ENCODE assay signal across 11 cellular contexts in genomic region chr3:46214751-46215352, GRCh38. TPM values are rescaled to one million over a fixed set of nuclear protein-coding genes. Genes with fewer than 3 reads are reported as not detected.
DNase-seq lines count a peak whose midpoint lies in the region; ATAC-seq and TF ChIP-seq lines count a peak whose summit lies in the region.
"Had no signal": no experiment of that assay in that cellular context is flagged by ENCODE, and none has a peak within 500 bp of the region (broad histone marks: within the 10 kb centered on the region; RNA-seq: fewer than 3 reads in every experiment).

No MANE protein-coding gene starts in this region.

- intact Hi-C loops in vagina (cut with DNase I): no loop called here
- intact Hi-C loops in CD4-positive, alpha-beta T cell (cut with DNase I, micrococcal nuclease): loop anchor here in 1 of 2 experiments (10.0 kb wide), 1 partner anchor 120 kb away; no protein-coding TSS in a partner anchor

- peak in 2 of 3 experiments; percentile 16 to 75 for DNase-seq in NCI-H1417 (lab: John Stamatoyannopoulos, UW)
- no peak for DNase-seq in NCI-H1417 treated with DMSO at 0.1 percent for 48 hours (lab: John Stamatoyannopoulos, UW)
- DNase-seq in M059J (ENCODE audit: low read depth): peak; percentile 35
- DNase-seq in activated CD4-positive, alpha-beta memory T cell treated with anti-CD3 and anti-CD28 coated beads, Interleukin-2, amount 10 ng/mL, durations not matched to agents 7 days and 5 days: peak; percentile 43
- DNase-seq in neural crest cell (ENCODE audit: low read depth, low spot score): no peak
- DNase-seq in vagina (ENCODE audit: extremely low spot score in 2 of 2): no peak
- DNase-seq in CD4-positive, alpha-beta T cell: no peak
- no peak for DNase-seq in activated gamma-delta T cell treated with Interleukin-2 at 50 U/mL for 16 hours

- H3K27ac Mint-ChIP-seq in activated CD4-positive, alpha-beta memory T cell treated with anti-CD3 and anti-CD28 coated beads, Interleukin-2, amount 10 ng/mL, durations not matched to agents 7 days and 5 days: no peak overlapping the region
- no peak overlapping the region for H3K27ac Mint-ChIP-seq in neural crest cell (ENCODE audit: unreplicated experiment)
- H3K27ac Mint-ChIP-seq in CD4-positive, alpha-beta T cell: no peak overlapping the region
- H3K27ac Mint-ChIP-seq: T-helper 2 cell treated with Interferon-gamma antibody and Interleukin-4, amounts not matched to agents 5 μg/mL and 100 μg/mL, for 36 hours had no signal

- H3K27me3 Mint-ChIP-seq in activated CD4-positive, alpha-beta memory T cell treated with anti-CD3 and anti-CD28 coated beads, Interleukin-2, amount 10 ng/mL, durations not matched to agents 7 days and 5 days: peaks cover 20% of the 10 kb centered on the region
- peaks cover 7% of the 10 kb centered on the region for H3K27me3 Mint-ChIP-seq in neural crest cell (ENCODE audit: low read depth)
- H3K27me3 Mint-ChIP-seq in CD4-positive, alpha-beta T cell: no peaks in the 10 kb centered on the region

- H3K4me3 Mint-ChIP-seq in activated CD4-positive, alpha-beta memory T cell treated with anti-CD3 and anti-CD28 coated beads, Interleukin-2, amount 10 ng/mL, durations not matched to agents 7 days and 5 days: no peak overlapping the region
- H3K4me3 Mint-ChIP-seq in neural crest cell: no peak overlapping the region
- H3K4me3 Mint-ChIP-seq in CD4-positive, alpha-beta T cell: no peak overlapping the region
- H3K4me3 Mint-ChIP-seq: T-helper 2 cell treated with Interferon-gamma antibody and Interleukin-4, amounts not matched to agents 5 μg/mL and 100 μg/mL, for 36 hours had no signal

- H3K4me1 ChIP-seq in vagina: no peaks in the 10 kb centered on the region
- H3K4me1 ChIP-seq: parathyroid adenoma had no signal

- CTCF ChIA-PET in activated CD4-positive, alpha-beta memory T cell treated with anti-CD3 and anti-CD28 coated beads, Interleukin-2, amount 10 ng/mL, durations not matched to agents 7 days and 5 days (lab: Charles Lee): interaction anchor here (0.8 to 7.2 kb wide), 6 partner anchors 9 to 193 kb away, joined by 3 to 135 read pairs (median 4); partner anchors contain the start of genes CCR5 and CCRL2
- CTCF ChIA-PET in CD4-positive, alpha-beta T cell (lab: Charles Lee): no interaction called here

- POLR2A ChIA-PET in activated CD4-positive, alpha-beta memory T cell treated with anti-CD3 and anti-CD28 coated beads, Interleukin-2, amount 10 ng/mL, durations not matched to agents 7 days and 5 days (lab: Charles Lee): interaction anchor here (0.9 to 4.9 kb wide), 5 partner anchors 84 to 156 kb away, joined by 3 to 92 read pairs (median 4); partner anchors contain the start of gene CCR5
- POLR2A ChIA-PET in CD4-positive, alpha-beta T cell (lab: Charles Lee): no interaction called here

- peaks cover 6% of the 10 kb centered on the region for H3K9me3 Mint-ChIP-seq in activated CD4-positive, alpha-beta memory T cell treated with anti-CD3 and anti-CD28 coated beads, Interleukin-2, amount 10 ng/mL, durations not matched to agents 7 days and 5 days
- peaks cover 11% of the 10 kb centered on the region for H3K9me3 Mint-ChIP-seq in neural crest cell
- no peaks in the 10 kb centered on the region for H3K9me3 Mint-ChIP-seq in CD4-positive, alpha-beta T cell

- no peaks in the 10 kb centered on the region for H3K27me3 ChIP-seq in vagina
- no peaks in the 10 kb centered on the region for H3K27me3 ChIP-seq in CD4-positive, alpha-beta T cell (ENCODE audit: control insufficient read depth, insufficient read depth, low read length)

- peaks cover 22% of the 10 kb centered on the region for H3K36me3 Mint-ChIP-seq in activated CD4-positive, alpha-beta memory T cell treated with anti-CD3 and anti-CD28 coated beads, Interleukin-2, amount 10 ng/mL, durations not matched to agents 7 days and 5 days (ENCODE audit: low read depth)
- H3K36me3 Mint-ChIP-seq in neural crest cell (ENCODE audit: low read depth): no peaks in the 10 kb centered on the region
- H3K36me3 Mint-ChIP-seq in CD4-positive, alpha-beta T cell (ENCODE audit: low read depth): no peaks in the 10 kb centered on the region

- no peaks in the 10 kb centered on the region for H3K36me3 ChIP-seq in vagina
- H3K36me3 ChIP-seq: thoracic aorta had no signal

- no peak overlapping the region for H3K4me3 ChIP-seq in vagina
- H3K4me3 ChIP-seq: thoracic aorta had no signal

- TF ChIP-seq CTCF in neural crest cell (conservative IDR thresholded peaks at IDR 0.05) (peak; percentile 34), vagina (IDR thresholded peaks at IDR 0.05) (no peak)
- no peak for TF ChIP-seq CTCF in CD4-positive, alpha-beta T cell (IDR thresholded peaks at IDR 0.05)

- TF ChIP-seq POLR2A in vagina (IDR thresholded peaks at IDR 0.05): no peak

- H3K4me1 Mint-ChIP-seq in activated CD4-positive, alpha-beta memory T cell treated with anti-CD3 and anti-CD28 coated beads, Interleukin-2, amount 10 ng/mL, durations not matched to agents 7 days and 5 days: peaks cover 18% of the 10 kb centered on the region
- no peaks in the 10 kb centered on the region for H3K4me1 Mint-ChIP-seq in neural crest cell
- no peaks in the 10 kb centered on the region for H3K4me1 Mint-ChIP-seq in CD4-positive, alpha-beta T cell (ENCODE audit: low read depth)

- ATAC-seq in CD4-positive, alpha-beta T cell (ENCODE audit: poor library complexity): no peak

- H3K27ac ChIP-seq in vagina: no peak overlapping the region
- H3K27ac ChIP-seq in CD4-positive, alpha-beta T cell (ENCODE audit: low read depth, low read length): no peak overlapping the region
- H3K27ac ChIP-seq: parathyroid adenoma, thoracic aorta had no signal

- H3K9me3 ChIP-seq in vagina: no peaks in the 10 kb centered on the region
- H3K9me3 ChIP-seq in CD4-positive, alpha-beta T cell (ENCODE audit: control insufficient read depth, low read length): no peaks in the 10 kb centered on the region
- H3K9me3 ChIP-seq: thoracic aorta had no signal

RNA-seq across cellular contexts. Expression of gene CCR1, which starts 6.7 kb away (rescaled TPM):
- total RNA-seq in M059J (2014; rRNA removed; shearing (Covaris generic)): 5.6 and 7.3 TPM in 2 replicates
- total RNA-seq in activated CD4-positive, alpha-beta memory T cell treated with anti-CD3 and anti-CD28 coated beads, Interleukin-2, amount 10 ng/mL, durations not matched to agents 7 days and 5 days: 10 to 100 TPM; 20.0 to 20.7 TPM
- total RNA-seq in neural crest cell (0.12 TPM in 1 of 2 replicates, not detected in the other), vagina (7.1 TPM)
- under 1 TPM; 0.34 to 0.38 TPM for total RNA-seq in CD4-positive, alpha-beta T cell

RNA-seq across cellular contexts. Expression of gene CCR3, which starts 27.4 kb away (rescaled TPM):
- 0.20 TPM in 1 of 2 replicates, not detected in the other for total RNA-seq in M059J (2014; rRNA removed; shearing (Covaris generic))
- 1 to 10 TPM; 1.2 to 1.9 TPM for total RNA-seq in activated CD4-positive, alpha-beta memory T cell treated with anti-CD3 and anti-CD28 coated beads, Interleukin-2, amount 10 ng/mL, durations not matched to agents 7 days and 5 days
- total RNA-seq in neural crest cell: not detected in 2 replicates
- not detected for total RNA-seq in vagina
- total RNA-seq in CD4-positive, alpha-beta T cell: not detected
- total RNA-seq: thoracic aorta had no signal

Comparison
In these comparisons a context has a peak if more than half of its experiments do, and no peak if none do; other contexts are left out.
1. DNase-seq: peak in NCI-H1417 (2 of 3), M059J (single experiment) and activated CD4-positive, alpha-beta memory T cell treated with anti-CD3 and anti-CD28 coated beads, Interleukin-2, amount 10 ng/mL, durations not matched to agents 7 days and 5 days (single experiment); none in NCI-H1417 treated with DMSO at 0.1 percent for 48 hours (single experiment), neural crest cell (single experiment), vagina (0 of 2), CD4-positive, alpha-beta T cell (0 of 10) and activated gamma-delta T cell treated with Interleukin-2 at 50 U/mL for 16 hours (single experiment).